ENCODE assay signal across 9 cellular contexts in the genomic region with DNA sequence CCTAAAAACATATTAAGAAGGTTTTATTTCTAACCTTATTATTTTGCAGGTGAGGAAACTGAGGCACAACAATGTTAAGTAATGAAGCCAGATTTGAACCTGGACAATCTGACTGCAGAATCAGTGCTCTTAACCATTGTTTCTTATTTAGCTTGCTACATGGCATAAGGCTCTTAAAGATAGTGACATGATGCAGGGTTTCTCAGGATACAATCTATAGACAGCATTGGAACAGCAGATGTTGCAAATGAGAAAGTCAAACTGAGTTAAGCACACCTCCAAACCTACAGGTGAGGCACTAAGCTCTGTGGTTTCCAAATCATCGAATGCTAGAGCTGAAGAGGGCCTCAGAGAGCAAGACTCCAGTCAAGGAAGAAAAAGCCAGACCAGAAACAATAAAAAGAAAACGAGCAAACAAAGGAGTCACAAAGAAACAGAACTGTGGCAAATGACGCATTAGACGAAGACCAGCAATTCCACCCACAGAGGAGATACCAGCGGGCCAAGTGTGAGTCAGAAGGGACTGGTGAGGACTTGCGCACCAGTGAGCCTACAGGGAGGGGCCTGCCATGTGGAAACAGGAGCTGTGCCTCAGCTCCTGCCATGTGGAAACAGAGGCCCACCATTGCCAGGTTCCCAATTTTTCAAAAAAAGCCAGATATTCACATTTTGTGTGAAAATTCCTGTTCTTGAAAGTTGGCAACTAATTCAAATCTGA. TPM values are rescaled to one million over a fixed set of nuclear protein-coding genes. Genes with fewer than 3 reads are reported as not detected.
DNase-seq lines count a peak whose midpoint lies in the region; ATAC-seq, FAIRE-seq and TF ChIP-seq lines count a peak whose summit lies in the region.
"Had no signal": no experiment of that assay in that cellular context is flagged by ENCODE, and none has a peak within 500 bp of the region (broad histone marks: within the 10 kb centered on the region; RNA-seq: fewer than 3 reads in every experiment).

No MANE protein-coding gene starts in this region.

- ATAC-seq in HG02610 (IDR thresholded peaks at IDR 0.05; ENCODE audit: unreplicated experiment): peak; percentile 75

- peak; percentile 44; the same call in 1 of the 2 replicates for TF ChIP-seq POLR2A in GM12892 (IDR thresholded peaks at IDR 0.05; ENCODE audit: low read depth, low read length)

- no peaks in the 10 kb centered on the region for H3K36me3 Mint-ChIP-seq in chondrocyte (ENCODE audit: low read depth)

- no peaks in the 10 kb centered on the region for H3K9me3 Mint-ChIP-seq in chondrocyte (ENCODE audit: low read depth)

- DNase-seq in GM12892 (ENCODE audit: insufficient read length) (no peak), NOMO-1 (lab: John Stamatoyannopoulos, UW; ENCODE audit: unreplicated experiment in 2 of 2) (peak; percentile 50 to 71), kidney glomerular epithelial cell (lab: John Stamatoyannopoulos, UW) (peak; percentile 23), NCI-H82 treated with DMSO at 0.1 percent for 48 hours (lab: John Stamatoyannopoulos, UW; ENCODE audit: unreplicated experiment) (no peak), chondrocyte (ENCODE audit: low spot score) (no peak)
- peak; percentile 66 for DNase-seq in activated effector memory CD4-positive, alpha-beta T cell treated with Interleukin-2 at 50 U/mL for 16 hours
- peak; percentile 69 to 75 for DNase-seq in stimulated activated CD8-positive, alpha-beta memory T cell treated with anti-CD3 and anti-CD28 coated beads, Interleukin-7, amount 100 ng/mL, for 4 hours (ENCODE audit: low read depth in 2 of 2)

- peak; percentile 86 for FAIRE-seq in GM12892 (lab: Jason Lieb, UNC)
- FAIRE-seq: TTC549 had no signal

- no peaks in the 10 kb centered on the region for H3K27me3 Mint-ChIP-seq in chondrocyte (ENCODE audit: low read depth)

- TF ChIP-seq CTCF in chondrocyte (IDR thresholded peaks at IDR 0.05): no peak

- no peak overlapping the region for H3K4me3 Mint-ChIP-seq in chondrocyte (ENCODE audit: unreplicated experiment)

- H3K27ac Mint-ChIP-seq in chondrocyte (ENCODE audit: unreplicated experiment): no peak overlapping the region

- H3K4me1 Mint-ChIP-seq in chondrocyte (ENCODE audit: low read depth): peaks cover 20% of the 10 kb centered on the region

RNA-seq across cellular contexts. Expression of gene CD58, which starts 14.4 kb away (rescaled TPM):
- 172 TPM for polyA plus RNA-seq in GM12892 (2012; ENCODE audit: missing spikeins)
- total RNA-seq in chondrocyte: 15.1 to 20.4 TPM (median 19.6 TPM) in 3 replicates

Comparison
In these comparisons a context has a peak if more than half of its experiments do, and no peak if none do; other contexts are left out.
1. DNase-seq: peak in NOMO-1 (2 of 2), activated effector memory CD4-positive, alpha-beta T cell treated with Interleukin-2 at 50 U/mL for 16 hours (single experiment), kidney glomerular epithelial cell (single experiment) and stimulated activated CD8-positive, alpha-beta memory T cell treated with anti-CD3 and anti-CD28 coated beads, Interleukin-7, amount 100 ng/mL, for 4 hours (2 of 2); none in GM12892 (single experiment), NCI-H82 treated with DMSO at 0.1 percent for 48 hours (single experiment) and chondrocyte (single experiment).